In the genomic region with DNA sequence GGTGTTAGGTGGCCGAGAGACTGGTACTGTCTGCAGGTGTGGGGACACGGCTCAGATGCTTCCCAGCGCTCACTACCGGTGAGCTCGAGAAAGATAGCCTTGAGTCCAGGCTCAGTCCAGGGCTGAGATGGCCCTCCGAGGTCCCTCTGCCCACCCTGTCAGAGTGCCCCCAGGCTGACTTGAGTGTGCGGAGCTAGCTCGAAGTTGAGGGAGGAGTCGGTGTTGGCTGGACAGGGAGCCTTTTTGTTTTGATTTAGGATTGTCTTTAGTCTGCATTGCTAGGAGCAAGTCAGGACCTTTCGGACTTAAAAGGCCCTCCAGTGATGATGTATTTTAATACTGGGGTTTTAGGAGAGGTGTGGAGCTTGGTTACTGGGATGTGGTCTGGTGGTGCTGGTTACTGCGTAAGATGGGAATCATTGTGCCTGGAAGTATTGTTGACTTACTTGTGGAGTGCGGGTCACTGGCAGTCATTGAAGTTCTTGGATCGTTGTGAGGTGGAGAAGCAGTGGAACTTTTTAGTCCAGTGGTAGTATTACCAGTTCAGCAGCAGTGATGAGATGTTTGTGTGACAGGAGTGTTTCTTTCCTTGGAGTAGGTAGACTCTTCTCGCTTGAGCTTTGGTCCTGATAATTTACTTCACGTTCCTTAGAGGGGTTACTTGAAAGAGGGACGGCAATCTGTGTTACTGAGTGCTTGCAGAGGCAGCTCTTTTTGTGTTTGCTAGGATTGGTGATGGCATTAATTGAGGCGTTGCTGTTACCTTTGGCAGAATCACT, we compare ENCODE assay signal across 8 cellular contexts. TPM values are rescaled to one million over a fixed set of nuclear protein-coding genes. Genes with fewer than 3 reads are reported as not detected.
A peak's percentile ranks its signal among the peaks of the same experiment; 100 is the strongest.
DNase-seq lines count a peak whose midpoint lies in the region; ATAC-seq and TF ChIP-seq lines count a peak whose summit lies in the region.

No MANE protein-coding gene starts in this region.

- H3K9me3 ChIP-seq in CD4-positive, alpha-beta T cell (ENCODE audit: control insufficient read depth, low read length) = no peaks in the 10 kb centered on the region

- peak overlapping the region; percentile 58 for H3K27ac ChIP-seq in CD4-positive, alpha-beta T cell (ENCODE audit: low read depth, low read length)

- intact Hi-C loops in CD4-positive, alpha-beta T cell (cut with DNase I, micrococcal nuclease) = loop anchor here (2.0 to 10.0 kb wide), 6 partner anchors 702 to 1585 kb away; partner anchors contain the start of genes RMP24 (in 2 of the 2), ELP2 (in 1 of the 2), INO80C (in 1 of the 2) and RPRD1A (in 1 of the 2)
- intact Hi-C loops in activated B cell treated with CpG ODN at 0.5 μM for 24 hours (cut with micrococcal nuclease) = loop anchor here (1.0 to 10.0 kb wide), 6 partner anchors 645 to 1855 kb away; partner anchors contain the start of genes ELP2, MOCOS, RMP24 and RPRD1A

- no peaks in the 10 kb centered on the region for H3K27me3 Mint-ChIP-seq in CD4-positive, alpha-beta T cell
- H3K27me3 Mint-ChIP-seq in activated B cell treated with CpG ODN at 0.5 μM for 24 hours = no peaks in the 10 kb centered on the region
- no peaks in the 10 kb centered on the region for H3K27me3 Mint-ChIP-seq in progenitor cell of endocrine pancreas

- peak overlapping the region; percentile 73 for H3K27ac Mint-ChIP-seq in CD4-positive, alpha-beta T cell
- H3K27ac Mint-ChIP-seq in activated B cell treated with CpG ODN at 0.5 μM for 24 hours = peak overlapping the region; percentile 74
- peak overlapping the region; percentile 79 for H3K27ac Mint-ChIP-seq in progenitor cell of endocrine pancreas

- TF ChIP-seq CTCF in CD4-positive, alpha-beta T cell (IDR thresholded peaks at IDR 0.05) = no peak
- TF ChIP-seq CTCF in activated B cell treated with CpG ODN at 0.5 μM for 24 hours (IDR thresholded peaks at IDR 0.05) = no peak
- TF ChIP-seq CTCF in progenitor cell of endocrine pancreas (IDR thresholded peaks at IDR 0.05; ENCODE audit: unreplicated experiment) = no peak

- H3K36me3 Mint-ChIP-seq in CD4-positive, alpha-beta T cell (ENCODE audit: low read depth) = peaks cover 5% of the 10 kb centered on the region
- H3K36me3 Mint-ChIP-seq in activated B cell treated with CpG ODN at 0.5 μM for 24 hours (ENCODE audit: low read depth) (peaks cover 4% of the 10 kb centered on the region), progenitor cell of endocrine pancreas (ENCODE audit: insufficient read depth) (peaks cover 6% of the 10 kb centered on the region)

- no peaks in the 10 kb centered on the region for H3K27me3 ChIP-seq in CD4-positive, alpha-beta T cell (ENCODE audit: control insufficient read depth, insufficient read depth, low read length)

- H3K4me3 Mint-ChIP-seq in CD4-positive, alpha-beta T cell = peak overlapping the region; percentile 87
- H3K4me3 Mint-ChIP-seq in activated B cell treated with CpG ODN at 0.5 μM for 24 hours = peak overlapping the region; percentile 94
- H3K4me3 Mint-ChIP-seq in progenitor cell of endocrine pancreas (ENCODE audit: low read depth) = peak overlapping the region; percentile 97

- POLR2A ChIA-PET in CD4-positive, alpha-beta T cell (lab: Charles Lee) = interaction anchor here (0.9 to 2.2 kb wide), 5 partner anchors 15 to 1589 kb away, joined by 3 to 12 read pairs (median 5); partner anchors contain the start of genes ELP2, INO80C, SLC39A6 and ZNF397
- POLR2A ChIA-PET in activated B cell treated with CpG ODN at 0.5 μM for 24 hours (lab: Charles Lee) = interaction anchor here (0.6 to 1.0 kb wide), 3 partner anchors 22 to 857 kb away, joined by 3 to 6 read pairs (median 4); partner anchors contain the start of genes RMP24 and RPRD1A

- CTCF ChIA-PET in CD4-positive, alpha-beta T cell (lab: Charles Lee) = interaction anchor here (0.6 to 1.2 kb wide), 4 partner anchors 12 to 763 kb away, joined by 3 to 4 read pairs (median 3); no protein-coding TSS in a partner anchor
- CTCF ChIA-PET in activated B cell treated with CpG ODN at 0.5 μM for 24 hours (lab: Charles Lee) = interaction anchor here (1.4 to 1.8 kb wide), 3 partner anchors 10 to 21 kb away, joined by 3 to 6 read pairs (median 6); no protein-coding TSS in a partner anchor

- peaks cover 56% of the 10 kb centered on the region for H3K4me1 Mint-ChIP-seq in CD4-positive, alpha-beta T cell (ENCODE audit: low read depth)
- H3K4me1 Mint-ChIP-seq in activated B cell treated with CpG ODN at 0.5 μM for 24 hours = peaks cover 31% of the 10 kb centered on the region
- peaks cover 20% of the 10 kb centered on the region for H3K4me1 Mint-ChIP-seq in progenitor cell of endocrine pancreas (ENCODE audit: low read depth)

- no peaks in the 10 kb centered on the region for H3K9me3 Mint-ChIP-seq in CD4-positive, alpha-beta T cell
- H3K9me3 Mint-ChIP-seq in activated B cell treated with CpG ODN at 0.5 μM for 24 hours (no peaks in the 10 kb centered on the region), progenitor cell of endocrine pancreas (ENCODE audit: low read depth) (no peaks in the 10 kb centered on the region)

- no peak for ATAC-seq in CD4-positive, alpha-beta T cell (ENCODE audit: poor library complexity)
- ATAC-seq in activated B cell treated with CpG ODN at 0.5 μM for 24 hours (ENCODE audit: low read depth) (no peak), HG03469 (IDR thresholded peaks at IDR 0.05; ENCODE audit: unreplicated experiment) (no peak)

- DNase-seq in CD4-positive, alpha-beta T cell = no peak
- DNase-seq in HT-29 (ENCODE audit: low spot score) = peak; percentile 26
- DNase-seq in activated B cell treated with CpG ODN at 0.5 μM for 24 hours = no peak
- DNase-seq in globus pallidus (ENCODE audit: low spot score) = peak; percentile 14
- DNase-seq in progenitor cell of endocrine pancreas (ENCODE audit: low spot score, unreplicated experiment) = no peak
- no peak for DNase-seq in GM19238 (ENCODE audit: insufficient read length, low spot score)
- DNase-seq in NCI-H226 = no peak

RNA-seq across cellular contexts. Expression of gene KIAA1328, which starts 0.6 kb away (rescaled TPM):
- total RNA-seq in CD4-positive, alpha-beta T cell = 1 to 10 TPM; 8.7 to 9.4 TPM
- total RNA-seq in HT-29 (2014; rRNA removed; shearing (Covaris generic)) = 1.8 and 2.5 TPM in 2 replicates
- total RNA-seq in activated B cell treated with CpG ODN at 0.5 μM for 24 hours = 11.7 and 12.9 TPM in 2 replicates
- 12.4 and 15.9 TPM in 2 replicates for total RNA-seq in progenitor cell of endocrine pancreas

RNA-seq across cellular contexts. Expression of gene TPGS2, which starts 0.7 kb away (rescaled TPM):
- 10 to 100 TPM; 16.4 to 19.0 TPM for total RNA-seq in CD4-positive, alpha-beta T cell
- total RNA-seq in HT-29 (2014; rRNA removed; shearing (Covaris generic)) = 88.2 and 94.8 TPM in 2 replicates
- 42.1 and 45.1 TPM in 2 replicates for total RNA-seq in activated B cell treated with CpG ODN at 0.5 μM for 24 hours
- 127 and 129 TPM in 2 replicates for total RNA-seq in progenitor cell of endocrine pancreas

Comparison
In these comparisons a context has a peak if more than half of its experiments do, and no peak if none do; other contexts are left out.
1. DNase-seq: peak in HT-29 (single experiment) and globus pallidus (single experiment); none in CD4-positive, alpha-beta T cell (0 of 10), activated B cell treated with CpG ODN at 0.5 μM for 24 hours (single experiment), progenitor cell of endocrine pancreas (single experiment), GM19238 (single experiment) and NCI-H226 (single experiment).
2. Peak in every context shown above with its lines, with median percentiles within 50 percentile points of each other: H3K27ac Mint-ChIP-seq and H3K4me3 Mint-ChIP-seq.